Comparison of ENCODE assay signal across 9 cellular contexts in genomic region chr18:9711361-9712129, GRCh38. TPM values are rescaled to one million over a fixed set of nuclear protein-coding genes. Genes with fewer than 3 reads are reported as not detected.
DNase-seq lines count a peak whose midpoint lies in the region; ATAC-seq and TF ChIP-seq lines count a peak whose summit lies in the region.
"Had no signal": no experiment of that assay in that cellular context is flagged by ENCODE, and none has a peak within 500 bp of the region (broad histone marks: within the 10 kb centered on the region; RNA-seq: fewer than 3 reads in every experiment).

No MANE protein-coding gene starts in this region.

- peak overlapping the region; percentile 57 for H3K27ac ChIP-seq in OCI-LY3 (ENCODE audit: low read length)

- H3K4me3 ChIP-seq in OCI-LY3 (ENCODE audit: low read length), result peak overlapping the region; percentile 13; the same call in 1 of the 2 replicates

- H3K9me3 ChIP-seq in OCI-LY3 (ENCODE audit: insufficient read depth, low read length), result peaks cover 4% of the 10 kb centered on the region; the same call in 1 of the 2 replicates

- no peak overlapping the region for H2AFZ ChIP-seq in OCI-LY3 (ENCODE audit: low read depth, low read length)

- peak overlapping the region; percentile 28 for H3K4me2 ChIP-seq in OCI-LY3 (ENCODE audit: low read length)

- H3K36me3 Mint-ChIP-seq in nephron (ENCODE audit: low read depth), result no peaks in the 10 kb centered on the region

- peak overlapping the region in 2 of 3 experiments; percentile 66 to 74 for H3K4me3 Mint-ChIP-seq in nephron

- H3K9ac ChIP-seq in OCI-LY3 (ENCODE audit: low read length), result peak overlapping the region; percentile 34; the same call in 1 of the 2 replicates

- peaks cover 6% of the 10 kb centered on the region for H3K36me3 ChIP-seq in OCI-LY3 (replicated peaks; ENCODE audit: low read depth, low read length)

- H3K27ac Mint-ChIP-seq in nephron, result peak overlapping the region in 1 of 3 experiments; percentile 49

- ATAC-seq in GM18870 (IDR thresholded peaks at IDR 0.05; ENCODE audit: unreplicated experiment), result peak; percentile 79
- peak; percentile 54 for ATAC-seq in HG02678 (IDR thresholded peaks at IDR 0.05; ENCODE audit: unreplicated experiment)
- ATAC-seq: left ventricle myocardium superior had no signal

- no peaks in the 10 kb centered on the region for H4K20me1 ChIP-seq in OCI-LY3 (ENCODE audit: insufficient read depth, low read length)

- DNase-seq in AG08396 (ENCODE audit: low spot score) (no peak), NCI-H345 (lab: John Stamatoyannopoulos, UW) (no peak), HT-29 (ENCODE audit: low spot score) (no peak), NCI-H1694 treated with DMSO at 0.1 percent for 48 hours (lab: John Stamatoyannopoulos, UW) (no peak)
- DNase-seq: left ventricle myocardium superior had no signal

- H3K27me3 Mint-ChIP-seq in nephron (ENCODE audit: low read depth), result peaks cover 45% of the 10 kb centered on the region

- H3K9me3 Mint-ChIP-seq in nephron, result no peaks in the 10 kb centered on the region

- no peak for TF ChIP-seq CTCF in OCI-LY3 (IDR thresholded peaks at IDR 0.05; ENCODE audit: low read depth, low read length)
- TF ChIP-seq CTCF in nephron (IDR thresholded peaks at IDR 0.05; ENCODE audit: unreplicated experiment in 3 of 3), result no peak

- no peaks in the 10 kb centered on the region for H3K79me2 ChIP-seq in OCI-LY3 (ENCODE audit: low read length)

- H3K27me3 ChIP-seq in OCI-LY3 (ENCODE audit: low read depth, low read length), result no peaks in the 10 kb centered on the region

- H3K4me1 ChIP-seq in OCI-LY3 (ENCODE audit: low read length), result peaks cover 31% of the 10 kb centered on the region

- H3K4me1 Mint-ChIP-seq in nephron, result peaks cover 25% of the 10 kb centered on the region

RNA-seq across cellular contexts. Expression of gene RAB31, which starts 3.4 kb away (rescaled TPM):
- total RNA-seq in HT-29 (2014; rRNA removed; shearing (Covaris generic)), result 1.7 and 1.9 TPM in 2 replicates
